In genomic region chr1:177770096-177770495, GRCh38 we compare ENCODE assay signal across 17 cellular contexts.
"Had no signal": no experiment of that assay in that cellular context is flagged by ENCODE, and none has a peak within 500 bp of the region (broad histone marks: within the 10 kb centered on the region; RNA-seq: fewer than 3 reads in every experiment).

No MANE protein-coding gene starts in this region.

- ATAC-seq: body of pancreas; esophagus mucosa; left lobe of liver; right lobe of liver; stimulated activated naive CD8-positive, alpha-beta T cell treated with anti-CD3 and anti-CD28 coated beads, Interleukin-15, amount 100 ng/mL, for 72 hours; WTC11 had no signal

- DNase-seq: activated CD4-positive, alpha-beta T cell treated with anti-CD3 and anti-CD28 coated beads, Interleukin-2, amount 10 ng/mL, durations not matched to agents 24 days and 14 days; activated CD8-positive, alpha-beta memory T cell treated with anti-CD3 and anti-CD28 coated beads, Interleukin-2, amount 50 U/mL, for 48 hours; activated naive CD8-positive, alpha-beta T cell treated with anti-CD3 and anti-CD28 coated beads for 36 hours; amygdala; central memory CD4-positive, alpha-beta T cell; islet precursor cell; mammary epithelial cell; naive B cell; right lobe of liver; spleen; stimulated activated naive CD8-positive, alpha-beta T cell treated with anti-CD3 and anti-CD28 coated beads, Interleukin-15, amount 100 ng/mL, for 72 hours; testis; upper lobe of left lung had no signal
